Comparison of ENCODE assay signal across 11 cellular contexts in genomic region chr6:32116674-32117073, GRCh38. TPM values are rescaled to one million over a fixed set of nuclear protein-coding genes. Genes with fewer than 3 reads are reported as not detected.
DNase-seq lines count a peak whose midpoint lies in the region; ATAC-seq and TF ChIP-seq lines count a peak whose summit lies in the region.
"Had no signal": no experiment of that assay in that cellular context is flagged by ENCODE, and none has a peak within 500 bp of the region (broad histone marks: within the 10 kb centered on the region; RNA-seq: fewer than 3 reads in every experiment).

No MANE protein-coding gene starts in this region.

- TF ChIP-seq CTCF in CD14-positive monocyte (IDR thresholded peaks at IDR 0.05), result peak; percentile 31
- peak; percentile 37 for TF ChIP-seq CTCF in activated CD8-positive, alpha-beta T cell treated with anti-CD3 and anti-CD28 coated beads for 36 hours (IDR thresholded peaks at IDR 0.05)

- H2BK15ac ChIP-seq in mesenchymal stem cell (ENCODE audit: low read depth, poor library complexity, severe bottlenecking), result no peak overlapping the region

- peak overlapping the region in 1 of 2 experiments; percentile 89 for H2BK12ac ChIP-seq in mesenchymal stem cell (ENCODE audit: low read length in 2 of 2)

- H2AFZ ChIP-seq in mesenchymal stem cell (ENCODE audit: low read depth, low read length), result no peak overlapping the region

- H3K4me2 ChIP-seq in mesenchymal stem cell (ENCODE audit: low read length, poor library complexity, severe bottlenecking), result no peak overlapping the region

- H2BK5ac ChIP-seq in mesenchymal stem cell (ENCODE audit: low read depth, low read length, poor library complexity, severe bottlenecking), result no peak overlapping the region

- peak overlapping the region; percentile 83 for H4K91ac ChIP-seq in mesenchymal stem cell (ENCODE audit: low read length)

- no peak overlapping the region for H4K8ac ChIP-seq in mesenchymal stem cell (ENCODE audit: low read length)

- peaks cover 14% of the 10 kb centered on the region for H3K36me3 ChIP-seq in H7 (replicated peaks; ENCODE audit: control insufficient read depth, insufficient read depth, low read length)
- H3K36me3 ChIP-seq in mesenchymal stem cell (ENCODE audit: control insufficient read depth in 1 of 2, insufficient read depth in 2 of 2, low read depth in 1 of 2, low read length in 2 of 2), result peaks cover 55 to 62% of the 10 kb centered on the region in 2 experiments

- 90% methylated on average over 7 of the region's 7 CpGs for WGBS in mesenchymal stem cell

- no peak overlapping the region for H3K4ac ChIP-seq in mesenchymal stem cell (ENCODE audit: low read depth in 1 of 2, low read length in 2 of 2)

- no peak overlapping the region for H3K27ac ChIP-seq in mesenchymal stem cell (ENCODE audit: low read length, poor library complexity, severe bottlenecking)
- H3K27ac ChIP-seq: SJSA1 had no signal

- CTCF ChIA-PET in activated CD8-positive, alpha-beta T cell treated with anti-CD3 and anti-CD28 coated beads for 36 hours (lab: Charles Lee), result interaction anchor here (1.0 to 4.7 kb wide), 10 partner anchors 8 to 77 kb away, joined by 3 to 41 read pairs (median 12); partner anchors contain the start of genes ATF6B, EGFL8, FKBPL and GPSM3

- POLR2A ChIA-PET in activated CD8-positive, alpha-beta T cell treated with anti-CD3 and anti-CD28 coated beads for 36 hours (lab: Charles Lee), result interaction anchor here (3.7 kb wide), 1 partner anchor 12 kb away, joined by 23 read pairs; the partner anchor contains the start of genes ATF6B and FKBPL

- peaks cover 0 to 5% (median 0%) of the 10 kb centered on the region in 3 donors for H3K27me3 Mint-ChIP-seq in CD14-positive monocyte (ENCODE audit: low read depth in 3 of 3)
- no peaks in the 10 kb centered on the region for H3K27me3 Mint-ChIP-seq in activated CD8-positive, alpha-beta T cell treated with anti-CD3 and anti-CD28 coated beads for 36 hours

- H3K4me1 Mint-ChIP-seq in CD14-positive monocyte, result peaks cover 6% of the 10 kb centered on the region
- peaks cover 4% of the 10 kb centered on the region for H3K4me1 Mint-ChIP-seq in activated CD8-positive, alpha-beta T cell treated with anti-CD3 and anti-CD28 coated beads for 36 hours (ENCODE audit: low read depth)

- peaks cover 3% of the 10 kb centered on the region for H3K79me1 ChIP-seq in mesenchymal stem cell (replicated peaks; ENCODE audit: low read length, poor library complexity, severe bottlenecking)

- no peak for ATAC-seq in activated CD8-positive, alpha-beta T cell treated with anti-CD3 and anti-CD28 coated beads for 36 hours
- ATAC-seq in HG02571 (IDR thresholded peaks at IDR 0.05; ENCODE audit: unreplicated experiment) (no peak), HG03378 (IDR thresholded peaks at IDR 0.05; ENCODE audit: unreplicated experiment) (no peak), HG02759 (IDR thresholded peaks at IDR 0.05; ENCODE audit: unreplicated experiment) (no peak)

- H3K4me3 ChIP-seq in H7 (ENCODE audit: insufficient read depth, low read depth, low read length), result no peak overlapping the region
- H3K4me3 ChIP-seq in mesenchymal stem cell (ENCODE audit: insufficient read depth in 1 of 2, low read depth in 1 of 2, low read length in 2 of 2), result peak overlapping the region in 1 of 2 experiments; percentile 23
- H3K4me3 ChIP-seq: SJSA1 had no signal

- no peaks in the 10 kb centered on the region for H3K9me3 Mint-ChIP-seq in CD14-positive monocyte
- no peaks in the 10 kb centered on the region for H3K9me3 Mint-ChIP-seq in activated CD8-positive, alpha-beta T cell treated with anti-CD3 and anti-CD28 coated beads for 36 hours
- H3K9me3 Mint-ChIP-seq: activated naive CD4-positive, alpha-beta T cell treated with anti-CD3 and anti-CD28 coated beads for 36 hours had no signal

- H3K4me1 ChIP-seq in mesenchymal stem cell (ENCODE audit: control insufficient read depth, insufficient read depth, low read depth, low read length), result peaks cover 7% of the 10 kb centered on the region

- peak overlapping the region in 4 of 7 donors; percentile 0 to 70 (median 28) for H3K27ac Mint-ChIP-seq in CD14-positive monocyte
- no peak overlapping the region for H3K27ac Mint-ChIP-seq in activated CD8-positive, alpha-beta T cell treated with anti-CD3 and anti-CD28 coated beads for 36 hours
- H3K27ac Mint-ChIP-seq: activated naive CD4-positive, alpha-beta T cell treated with anti-CD3 and anti-CD28 coated beads for 36 hours had no signal

- peaks cover 72 to 78% of the 10 kb centered on the region in 2 donors for H3K36me3 Mint-ChIP-seq in CD14-positive monocyte
- peaks cover 20% of the 10 kb centered on the region for H3K36me3 Mint-ChIP-seq in activated CD8-positive, alpha-beta T cell treated with anti-CD3 and anti-CD28 coated beads for 36 hours (ENCODE audit: low read depth)

- H3K9me3 ChIP-seq in mesenchymal stem cell (ENCODE audit: control insufficient read depth, low read length), result no peaks in the 10 kb centered on the region
- H3K9me3 ChIP-seq: SJSA1 had no signal

- intact Hi-C loops in CD14-positive monocyte (cut with micrococcal nuclease), result loop anchor here in 1 of 2 donors (5.0 kb wide), 1 partner anchor 81 kb away; no protein-coding TSS in a partner anchor
- intact Hi-C loops in activated CD8-positive, alpha-beta T cell treated with anti-CD3 and anti-CD28 coated beads for 36 hours (cut with micrococcal nuclease), result loop anchor here (5.0 kb wide), 1 partner anchor 41 kb away; no protein-coding TSS in a partner anchor

- peak overlapping the region; percentile 31 to 46 for H3K18ac ChIP-seq in mesenchymal stem cell (ENCODE audit: low read depth in 1 of 2, low read length in 2 of 2)

- DNase-seq in CD14-positive monocyte (ENCODE audit: low spot score), result no peak
- DNase-seq in H7, result peak; percentile 82
- DNase-seq in activated CD8-positive, alpha-beta T cell treated with anti-CD3 and anti-CD28 coated beads for 36 hours, result peak; percentile 37
- DNase-seq in mesenchymal stem cell, result peak; percentile 64
- DNase-seq in activated CD8-positive, alpha-beta memory T cell treated with anti-CD3 and anti-CD28 coated beads for 24 hours, result no peak
- DNase-seq: activated naive CD4-positive, alpha-beta T cell treated with anti-CD3 and anti-CD28 coated beads for 36 hours; stimulated activated CD4-positive, alpha-beta T cell treated with anti-CD3 and anti-CD28 coated beads, Interleukin-2, amount 100 ng/mL, for 48 hours had no signal

- peak overlapping the region; percentile 88 for H3K9ac ChIP-seq in mesenchymal stem cell (ENCODE audit: low read length)

- no peaks in the 10 kb centered on the region for H3K27me3 ChIP-seq in H7 (ENCODE audit: control insufficient read depth, insufficient read depth, low read length)
- H3K27me3 ChIP-seq in mesenchymal stem cell (ENCODE audit: control insufficient read depth in 1 of 2, insufficient read depth in 1 of 2, low read length in 2 of 2), result no peaks in the 10 kb centered on the region
- H3K27me3 ChIP-seq: SJSA1 had no signal

- H3K4me3 Mint-ChIP-seq in CD14-positive monocyte, result no peak overlapping the region
- no peak overlapping the region for H3K4me3 Mint-ChIP-seq in activated CD8-positive, alpha-beta T cell treated with anti-CD3 and anti-CD28 coated beads for 36 hours
- H3K4me3 Mint-ChIP-seq: activated naive CD4-positive, alpha-beta T cell treated with anti-CD3 and anti-CD28 coated beads for 36 hours had no signal

- no peak overlapping the region for H2AK5ac ChIP-seq in mesenchymal stem cell (ENCODE audit: low read length, severe bottlenecking)

- H3K14ac ChIP-seq in mesenchymal stem cell (ENCODE audit: low read length in 2 of 2), result no peak overlapping the region

- H3K23ac ChIP-seq in mesenchymal stem cell (ENCODE audit: low read length in 2 of 2), result no peak overlapping the region

- H2BK120ac ChIP-seq in mesenchymal stem cell (ENCODE audit: low read depth, low read length), result peak overlapping the region; percentile 54

RNA-seq across cellular contexts. Expression of gene TNXB, which starts 7.5 kb away (rescaled TPM):
- not detected for polyA plus RNA-seq in CD14-positive monocyte
- total RNA-seq in H7 (2014; rRNA removed; shearing (Covaris generic)), result 2.7 and 4.4 TPM in 2 replicates
- total RNA-seq in activated CD8-positive, alpha-beta T cell treated with anti-CD3 and anti-CD28 coated beads for 36 hours, result 1 to 10 TPM; 1.8 to 3.7 TPM
- 3.9 TPM for polyA plus RNA-seq in mesenchymal stem cell (2013, experiment 1 of 2)
- polyA plus RNA-seq in mesenchymal stem cell (2013, experiment 2 of 2), result 3.2 TPM

RNA-seq across cellular contexts. Expression of gene ATF6B, which starts 11.4 kb away (rescaled TPM):
- 10 to 100 TPM; 15.7 to 17.8 TPM for polyA plus RNA-seq in CD14-positive monocyte
- total RNA-seq in H7 (2014; rRNA removed; shearing (Covaris generic)), result 25.1 and 26.2 TPM in 2 replicates
- total RNA-seq in activated CD8-positive, alpha-beta T cell treated with anti-CD3 and anti-CD28 coated beads for 36 hours, result 10 to 100 TPM; 54.1 to 55.2 TPM
- 68.3 TPM for polyA plus RNA-seq in mesenchymal stem cell (2013, experiment 1 of 2)
- polyA plus RNA-seq in mesenchymal stem cell (2013, experiment 2 of 2), result 66.3 TPM

RNA-seq across cellular contexts. Expression of gene FKBPL, which starts 13.4 kb away (rescaled TPM):
- polyA plus RNA-seq in CD14-positive monocyte, result 1 to 10 TPM; 1.2 to 1.8 TPM
- 12.5 and 12.8 TPM in 2 replicates for total RNA-seq in H7 (2014; rRNA removed; shearing (Covaris generic))
- 1 to 10 TPM; 5.3 to 5.8 TPM for total RNA-seq in activated CD8-positive, alpha-beta T cell treated with anti-CD3 and anti-CD28 coated beads for 36 hours
- polyA plus RNA-seq in mesenchymal stem cell (2013, experiment 1 of 2), result 4.3 TPM
- polyA plus RNA-seq in mesenchymal stem cell (2013, experiment 2 of 2), result 4.3 TPM

RNA-seq across cellular contexts. Expression of gene PRRT1, which starts 35.1 kb away (rescaled TPM):
- polyA plus RNA-seq in CD14-positive monocyte, result not detected
- total RNA-seq in H7 (2014; rRNA removed; shearing (Covaris generic)), result 0.14 TPM in 1 of 2 replicates, not detected in the other
- total RNA-seq in activated CD8-positive, alpha-beta T cell treated with anti-CD3 and anti-CD28 coated beads for 36 hours, result 1 to 10 TPM; 1.1 to 1.6 TPM
- polyA plus RNA-seq in mesenchymal stem cell (2013, experiment 1 of 2), result 8.0 TPM
- polyA plus RNA-seq in mesenchymal stem cell (2013, experiment 2 of 2), result 7.9 TPM
- total RNA-seq: SJSA1 had no signal

RNA-seq across cellular contexts. Expression of gene PPT2, which starts 37.3 kb away (rescaled TPM):
- 1 to 10 TPM; 1.8 to 4.0 TPM for polyA plus RNA-seq in CD14-positive monocyte
- total RNA-seq in H7 (2014; rRNA removed; shearing (Covaris generic)), result 24.7 and 25.5 TPM in 2 replicates
- total RNA-seq in activated CD8-positive, alpha-beta T cell treated with anti-CD3 and anti-CD28 coated beads for 36 hours, result 10 to 100 TPM; 14.4 to 21.7 TPM
- polyA plus RNA-seq in mesenchymal stem cell (2013, experiment 1 of 2), result 31.6 TPM
- 31.6 TPM for polyA plus RNA-seq in mesenchymal stem cell (2013, experiment 2 of 2)

Comparison
In these comparisons a context has a peak if more than half of its experiments do, and no peak if none do; other contexts are left out.
1. DNase-seq: peak in H7 (single experiment), activated CD8-positive, alpha-beta T cell treated with anti-CD3 and anti-CD28 coated beads for 36 hours (single experiment) and mesenchymal stem cell (single experiment); none in CD14-positive monocyte (single experiment) and activated CD8-positive, alpha-beta memory T cell treated with anti-CD3 and anti-CD28 coated beads for 24 hours (single experiment).